ENCODE assay signal across 20 cellular contexts in the genomic region with DNA sequence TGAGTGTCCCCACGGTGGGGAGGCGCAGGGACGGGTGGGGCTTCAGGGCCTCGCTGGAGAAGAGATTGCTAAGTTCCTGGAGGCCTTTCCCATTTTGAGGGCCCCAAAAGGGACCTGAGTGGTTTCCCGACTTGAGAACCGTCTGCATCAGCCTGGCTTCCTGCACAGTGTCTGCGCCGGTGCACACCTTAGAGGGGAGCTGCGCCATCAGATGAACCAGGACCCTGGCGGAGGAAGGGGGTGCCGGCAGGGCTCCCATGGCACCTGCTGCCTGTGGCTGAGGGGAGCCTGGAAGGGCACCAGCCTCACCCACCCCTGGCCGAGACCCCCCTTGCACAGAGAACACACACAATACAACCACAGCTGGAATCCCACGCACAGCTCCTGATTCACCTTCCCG.
A peak's percentile ranks its signal among the peaks of the same experiment; 100 is the strongest.
DNase-seq lines count a peak whose midpoint lies in the region; ATAC-seq, FAIRE-seq and TF ChIP-seq lines count a peak whose summit lies in the region.
"Had no signal": no experiment of that assay in that cellular context is flagged by ENCODE, and none has a peak within 500 bp of the region (broad histone marks: within the 10 kb centered on the region; RNA-seq: fewer than 3 reads in every experiment).

No MANE protein-coding gene starts in this region.

- no peak for TF ChIP-seq RAD21 in H1 (IDR thresholded peaks at IDR 0.05 in 1 of 2, conservative IDR thresholded peaks at IDR 0.05 in 1 of 2; ENCODE audit: low read depth in 2 of 2, low read length in 2 of 2)

- H3K56ac ChIP-seq in H9 (ENCODE audit: insufficient read length, low read depth, low read length) (no peak overlapping the region), H1 (replicated peaks; ENCODE audit: insufficient read length, low read depth, low read length) (no peak overlapping the region)

- TF ChIP-seq POLR2A in H1 (IDR thresholded peaks at IDR 0.05; ENCODE audit: control extremely low read depth in 1 of 2, low read depth in 2 of 2, low read length in 2 of 2), result no peak

- H3K9ac ChIP-seq in H9 (ENCODE audit: extremely low read depth, insufficient read length, low read length), result no peak overlapping the region
- no peak overlapping the region for H3K9ac ChIP-seq in H1 (replicated peaks in 1 of 4; ENCODE audit: extremely low read depth in 1 of 4, low read depth in 3 of 4, low read length in 3 of 4)
- H3K9ac ChIP-seq: BLaER1 treated with 17β-estradiol and CSF1 and Interleukin-3, amounts not matched to agents 10 nM and 100 nM had no signal

- no peaks in the 10 kb centered on the region for H3K23me2 ChIP-seq in H9 (ENCODE audit: insufficient read length, low read depth, low read length, poor library complexity, severe bottlenecking)
- H3K23me2 ChIP-seq in H1 (ENCODE audit: low read depth, low read length), result no peaks in the 10 kb centered on the region; the same call in 1 of the 2 replicates

- H3K27me3 Mint-ChIP-seq in activated CD8-positive, alpha-beta memory T cell treated with anti-CD3 and anti-CD28 coated beads, Interleukin-2, amount 10 ng/mL, durations not matched to agents 7 days and 5 days, result no peaks in the 10 kb centered on the region
- peaks cover 16% of the 10 kb centered on the region for H3K27me3 Mint-ChIP-seq in H9 (ENCODE audit: low read depth)
- peaks cover 0 to 32% (median 6%) of the 10 kb centered on the region in 5 donors for H3K27me3 Mint-ChIP-seq in naive thymus-derived CD8-positive, alpha-beta T cell

- TF ChIP-seq CTCF in H9 (conservative IDR thresholded peaks at IDR 0.05), result no peak
- TF ChIP-seq CTCF in H1 (IDR thresholded peaks at IDR 0.05; ENCODE audit: control extremely low read depth in 1 of 3, insufficient read depth in 1 of 3, low read depth in 1 of 3, low read length in 3 of 3), result no peak

- no peaks in the 10 kb centered on the region for H3K9me3 Mint-ChIP-seq in activated CD8-positive, alpha-beta memory T cell treated with anti-CD3 and anti-CD28 coated beads, Interleukin-2, amount 10 ng/mL, durations not matched to agents 7 days and 5 days (ENCODE audit: low read depth)
- peaks cover 2 to 9% of the 10 kb centered on the region in 2 experiments; a peak in 4 of 5 replicates for H3K9me3 Mint-ChIP-seq in H9
- H3K9me3 Mint-ChIP-seq in naive thymus-derived CD8-positive, alpha-beta T cell, result peaks cover 0 to 4% (median 0%) of the 10 kb centered on the region in 9 donors
- H3K9me3 Mint-ChIP-seq: CD8-positive, alpha-beta T cell had no signal

- H2BK12ac ChIP-seq in H9 (ENCODE audit: insufficient read length, low read depth, low read length) (no peak overlapping the region), H1 (ENCODE audit: low read depth, low read length) (no peak overlapping the region)

- no peak overlapping the region for H3K14ac ChIP-seq in H9 (ENCODE audit: insufficient read depth, low read length)
- no peak overlapping the region for H3K14ac ChIP-seq in H1 (ENCODE audit: insufficient read length)

- no peak overlapping the region for H2AK5ac ChIP-seq in H9 (ENCODE audit: insufficient read length, low read length)
- H2AK5ac ChIP-seq in H1 (ENCODE audit: low read depth, low read length), result no peak overlapping the region

- H3K27ac ChIP-seq in H9 (ENCODE audit: insufficient read length, low read depth, low read length) (no peak overlapping the region), H1 (ENCODE audit: low read depth, low read length) (no peak overlapping the region)
- H3K27ac ChIP-seq: BLaER1 treated with 17β-estradiol and CSF1 and Interleukin-3, amounts not matched to agents 10 nM and 100 nM had no signal

- H3K79me2 ChIP-seq in H9 (ENCODE audit: insufficient read depth, low read length) (no peaks in the 10 kb centered on the region), H1 (ENCODE audit: control insufficient read depth in 1 of 2, insufficient read depth in 2 of 2, low read length in 2 of 2) (no peaks in the 10 kb centered on the region)

- CTCF ChIA-PET in activated CD8-positive, alpha-beta memory T cell treated with anti-CD3 and anti-CD28 coated beads, Interleukin-2, amount 10 ng/mL, durations not matched to agents 7 days and 5 days (lab: Charles Lee), result no interaction called here
- CTCF ChIA-PET in H1 (lab: Charles Lee; ENCODE audit: partially characterized antibody), result interaction anchor here (0.8 to 1.2 kb wide), 2 partner anchors 9 to 14 kb away, joined by 3 to 5 read pairs; no protein-coding TSS in a partner anchor

- H2AFZ ChIP-seq in H9 (ENCODE audit: low read length) (no peak overlapping the region), H1 (ENCODE audit: low read length) (no peak overlapping the region)

- no peak for TF ChIP-seq EP300 in H1 (IDR thresholded peaks at IDR 0.05; ENCODE audit: borderline replicate concordance in 1 of 2, low read depth in 2 of 2, low read length in 2 of 2)

- no peak for ATAC-seq in activated CD8-positive, alpha-beta memory T cell treated with anti-CD3 and anti-CD28 coated beads, Interleukin-2, amount 10 ng/mL, durations not matched to agents 7 days and 5 days
- no peak for ATAC-seq in naive thymus-derived CD8-positive, alpha-beta T cell
- ATAC-seq: CD8-positive, alpha-beta T cell; GM12878 had no signal

- H2BK20ac ChIP-seq in H9 (ENCODE audit: low read depth, low read length, poor library complexity, severe bottlenecking) (no peak overlapping the region), H1 (ENCODE audit: low read length) (no peak overlapping the region)

- no peak overlapping the region for H3K4me3 Mint-ChIP-seq in activated CD8-positive, alpha-beta memory T cell treated with anti-CD3 and anti-CD28 coated beads, Interleukin-2, amount 10 ng/mL, durations not matched to agents 7 days and 5 days
- no peak overlapping the region for H3K4me3 Mint-ChIP-seq in H9
- no peak overlapping the region for H3K4me3 Mint-ChIP-seq in naive thymus-derived CD8-positive, alpha-beta T cell
- H3K4me3 Mint-ChIP-seq: B cell; CD8-positive, alpha-beta T cell had no signal

- no peak for FAIRE-seq in H1 (lab: Jason Lieb, UNC)
- FAIRE-seq: GM12878, HTR-8/SVneo had no signal

- H3K4ac ChIP-seq in H9 (ENCODE audit: low read depth, low read length), result no peak overlapping the region
- no peak overlapping the region for H3K4ac ChIP-seq in H1 (replicated peaks; ENCODE audit: insufficient read length, low read depth, low read length)

- no peak overlapping the region for H3K4me3 ChIP-seq in H1 (ENCODE audit: extremely low read depth in 1 of 4, insufficient read depth in 2 of 4, low read depth in 3 of 4, low read length in 4 of 4)
- H3K4me3 ChIP-seq: BLaER1 treated with 17β-estradiol and CSF1 and Interleukin-3, amounts not matched to agents 10 nM and 100 nM; GM12878 had no signal

- no peaks in the 10 kb centered on the region for H3K36me3 Mint-ChIP-seq in activated CD8-positive, alpha-beta memory T cell treated with anti-CD3 and anti-CD28 coated beads, Interleukin-2, amount 10 ng/mL, durations not matched to agents 7 days and 5 days
- peaks cover 0 to 8% (median 5%) of the 10 kb centered on the region in 3 experiments; a peak in 4 of 7 replicates for H3K36me3 Mint-ChIP-seq in H9 (ENCODE audit: insufficient read depth in 1 of 3, low read depth in 3 of 3)
- H3K36me3 Mint-ChIP-seq in naive thymus-derived CD8-positive, alpha-beta T cell, result peaks cover 0 to 5% (median 0%) of the 10 kb centered on the region in 3 donors
- H3K36me3 Mint-ChIP-seq: CD8-positive, alpha-beta T cell had no signal

- H4K8ac ChIP-seq in H9 (replicated peaks; ENCODE audit: insufficient read length, low read depth, low read length), result no peak overlapping the region
- 0 out of 2 replicates have a peak overlapping the region, but pooled peaks have one; percentile 7 for H4K8ac ChIP-seq in H1 (ENCODE audit: extremely low read depth, insufficient read depth, low read length)

- H2BK15ac ChIP-seq in H9 (ENCODE audit: low read depth, low read length), result no peak overlapping the region
- no peak overlapping the region for H2BK15ac ChIP-seq in H1 (ENCODE audit: low read length)

- peak; percentile 16 for DNase-seq in activated CD8-positive, alpha-beta memory T cell treated with anti-CD3 and anti-CD28 coated beads, Interleukin-2, amount 10 ng/mL, durations not matched to agents 7 days and 5 days
- no peak for DNase-seq in activated CD8-positive, alpha-beta memory T cell treated with anti-CD3 and anti-CD28 coated beads, Interleukin-2, amount 50 U/mL, for 4 hours
- DNase-seq in H9, result peak; percentile 12
- no peak for DNase-seq in H1 (ENCODE audit: low read depth in 1 of 2, low spot score in 2 of 2)
- peak; percentile 69 for DNase-seq in mesenteric fat pad (ENCODE audit: low spot score)
- DNase-seq in naive thymus-derived CD8-positive, alpha-beta T cell, result no peak
- no peak for DNase-seq in SIG-M5 (lab: John Stamatoyannopoulos, UW)
- DNase-seq: CD8-positive, alpha-beta T cell; COR-L47; DMS 273 treated with DMSO at 0.1 percent for 48 hours; DMS53; DND-41; EL; GOT3; HCEC 1CT; IMR-90 had no signal

- H3K4me1 Mint-ChIP-seq in activated CD8-positive, alpha-beta memory T cell treated with anti-CD3 and anti-CD28 coated beads, Interleukin-2, amount 10 ng/mL, durations not matched to agents 7 days and 5 days, result no peaks in the 10 kb centered on the region
- peaks cover 3 to 7% of the 10 kb centered on the region in 2 experiments; a peak in 3 of 4 replicates for H3K4me1 Mint-ChIP-seq in H9
- no peaks in the 10 kb centered on the region for H3K4me1 Mint-ChIP-seq in naive thymus-derived CD8-positive, alpha-beta T cell
- H3K4me1 Mint-ChIP-seq: B cell had no signal

- H3K27me3 ChIP-seq in H9 (ENCODE audit: insufficient read depth, low read length) (no peaks in the 10 kb centered on the region), H1 (replicated peaks in 1 of 4; ENCODE audit: control insufficient read depth in 3 of 4, extremely low read depth in 1 of 4, insufficient read depth in 3 of 4, low read length in 3 of 4) (no peaks in the 10 kb centered on the region)
- H3K27me3 ChIP-seq: BLaER1 treated with 17β-estradiol and CSF1 and Interleukin-3, amounts not matched to agents 10 nM and 100 nM had no signal

- no peaks in the 10 kb centered on the region for H3K36me3 ChIP-seq in H1 (ENCODE audit: control insufficient read depth in 2 of 4, insufficient read depth in 4 of 4, low read length in 3 of 4)
- H3K36me3 ChIP-seq: BLaER1 treated with 17β-estradiol and CSF1 and Interleukin-3, amounts not matched to agents 10 nM and 100 nM had no signal

- H2BK120ac ChIP-seq in H9 (ENCODE audit: low read depth, low read length, poor library complexity, severe bottlenecking) (no peak overlapping the region), H1 (replicated peaks; ENCODE audit: low read depth, low read length) (no peak overlapping the region)

- H3K9me3 ChIP-seq in H9 (ENCODE audit: control insufficient read depth, low read depth, low read length) (no peaks in the 10 kb centered on the region), H1 (ENCODE audit: insufficient read depth in 2 of 2, low read depth in 1 of 2, low read length in 1 of 2) (no peaks in the 10 kb centered on the region; a peak in 1 of 4 replicates)

- H4K20me1 ChIP-seq in H9 (ENCODE audit: control insufficient read depth, insufficient read depth, insufficient read length) (no peaks in the 10 kb centered on the region), H1 (replicated peaks in 1 of 2; ENCODE audit: control insufficient read depth in 1 of 2, insufficient read depth in 2 of 2, low read length in 2 of 2) (no peaks in the 10 kb centered on the region)
- H4K20me1 ChIP-seq: BLaER1 treated with 17β-estradiol and CSF1 and Interleukin-3, amounts not matched to agents 10 nM and 100 nM had no signal

- H3K27ac Mint-ChIP-seq in activated CD8-positive, alpha-beta memory T cell treated with anti-CD3 and anti-CD28 coated beads, Interleukin-2, amount 10 ng/mL, durations not matched to agents 7 days and 5 days, result no peak overlapping the region
- no peak overlapping the region for H3K27ac Mint-ChIP-seq in H9
- no peak overlapping the region for H3K27ac Mint-ChIP-seq in naive thymus-derived CD8-positive, alpha-beta T cell
- H3K27ac Mint-ChIP-seq: B cell; CD8-positive, alpha-beta T cell had no signal

- no peak overlapping the region for H2BK5ac ChIP-seq in H9 (ENCODE audit: insufficient read length, low read length)
- H2BK5ac ChIP-seq in H1 (ENCODE audit: low read depth, low read length), result no peak overlapping the region

- H3K18ac ChIP-seq in H9 (ENCODE audit: insufficient read length, low read depth, low read length) (no peak overlapping the region), H1 (ENCODE audit: extremely low read depth, low read length) (0 out of 2 replicates have a peak overlapping the region, but pooled peaks have one; percentile 7)

- POLR2A ChIA-PET in H1 (lab: Charles Lee; ENCODE audit: partially characterized antibody), result no interaction called here
- POLR2A ChIA-PET in naive thymus-derived CD8-positive, alpha-beta T cell (lab: Charles Lee), result no interaction called here

- H3K79me1 ChIP-seq in H9 (ENCODE audit: insufficient read depth, low read depth, low read length, poor library complexity, severe bottlenecking) (no peaks in the 10 kb centered on the region), H1 (ENCODE audit: low read depth, low read length) (no peaks in the 10 kb centered on the region)

- H4K5ac ChIP-seq in H9 (ENCODE audit: insufficient read length, low read depth, low read length), result no peak overlapping the region
- no peak overlapping the region for H4K5ac ChIP-seq in H1 (ENCODE audit: insufficient read length, low read depth, low read length)

- H4K91ac ChIP-seq in H9 (ENCODE audit: insufficient read length, low read depth, low read length) (no peak overlapping the region), H1 (replicated peaks; ENCODE audit: insufficient read length, low read length) (no peak overlapping the region)

- no peaks in the 10 kb centered on the region for H3K4me1 ChIP-seq in H9 (ENCODE audit: insufficient read depth, low read length)
- no peaks in the 10 kb centered on the region for H3K4me1 ChIP-seq in H1 (replicated peaks in 1 of 4; ENCODE audit: control insufficient read depth in 3 of 4, insufficient read depth in 4 of 4, low read length in 3 of 4)

- H3K4me2 ChIP-seq in H9 (ENCODE audit: insufficient read depth, insufficient read length, low read length) (no peak overlapping the region), H1 (ENCODE audit: insufficient read depth in 1 of 2, low read depth in 2 of 2, low read length in 2 of 2) (no peak overlapping the region)
- H3K4me2 ChIP-seq: BLaER1 treated with 17β-estradiol and CSF1 and Interleukin-3, amounts not matched to agents 10 nM and 100 nM had no signal

- WGBS in H9 (ENCODE audit: extremely low coverage, insufficient read length, low lambda C conversion rate), result no CpG with 5 or more reads among the region's 14 CpGs
- 83% methylated on average over 8 of the region's 14 CpGs; no CpG with 5 or more reads in 1 of the 2 experiments for WGBS in H1 (ENCODE audit: extremely low coverage in 1 of 2, insufficient coverage in 1 of 2, insufficient read length in 1 of 2, insufficient replicate concordance in 2 of 2, low coverage in 1 of 2, low lambda C conversion rate in 2 of 2, missing lambda C conversion rate in 1 of 2), 2 experiments

- H3K23ac ChIP-seq in H9 (ENCODE audit: insufficient read length, low read depth, low read length) (no peak overlapping the region), H1 (ENCODE audit: insufficient read length) (no peak overlapping the region)

- no peak overlapping the region for H3T11ph ChIP-seq in H9 (ENCODE audit: low read length)

Comparison
In these comparisons a context has a peak if more than half of its experiments do, and no peak if none do; other contexts are left out.
1. DNase-seq: peak in activated CD8-positive, alpha-beta memory T cell treated with anti-CD3 and anti-CD28 coated beads, Interleukin-2, amount 10 ng/mL, durations not matched to agents 7 days and 5 days (single experiment), H9 (single experiment) and mesenteric fat pad (single experiment); none in activated CD8-positive, alpha-beta memory T cell treated with anti-CD3 and anti-CD28 coated beads, Interleukin-2, amount 50 U/mL, for 4 hours (single experiment), H1 (0 of 2), naive thymus-derived CD8-positive, alpha-beta T cell (0 of 10) and SIG-M5 (single experiment).